Comparison of ENCODE assay signal across 27 cellular contexts in genomic region chr15:51952805-51953204, GRCh38. TPM values are rescaled to one million over a fixed set of nuclear protein-coding genes. Genes with fewer than 3 reads are reported as not detected.
DNase-seq lines count a peak whose midpoint lies in the region; ATAC-seq, FAIRE-seq and TF ChIP-seq lines count a peak whose summit lies in the region.
"Had no signal": no experiment of that assay in that cellular context is flagged by ENCODE, and none has a peak within 500 bp of the region (broad histone marks: within the 10 kb centered on the region; RNA-seq: fewer than 3 reads in every experiment).

No MANE protein-coding gene starts in this region.

- TF ChIP-seq RAD21 in liver (IDR thresholded peaks at IDR 0.05): no peak
- TF ChIP-seq RAD21 in HepG2 (CRISPR knock-in tag; IDR thresholded peaks at IDR 0.05): no peak

- no peak for DNase-seq in HepG2 (ENCODE audit: low spot score)
- peak; percentile 2 for DNase-seq in RCC 7860 (ENCODE audit: low spot score)
- DNase-seq in left lobe of liver (ENCODE audit: low spot score): no peak
- DNase-seq in psoas muscle: no peak
- DNase-seq in AG08395 (ENCODE audit: low spot score): no peak
- no peak for DNase-seq in NOMO-1 (lab: John Stamatoyannopoulos, UW; ENCODE audit: unreplicated experiment in 2 of 2)
- DNase-seq: 8988T; BE2C; C1 segment of cervical spinal cord; CD4-positive, alpha-beta memory T cell; CD4-positive, CD25-positive, alpha-beta regulatory T cell; CD8-positive, alpha-beta memory T cell; COR-L47; DMS 273 treated with DMSO at 0.1 percent for 48 hours; DMS153; DMS53; DMS79; DND-41; EL; GDM1 had no signal

- no peaks in the 10 kb centered on the region for H3K9me3 ChIP-seq in liver (ENCODE audit: control insufficient read depth in 4 of 4, low read length in 3 of 4)
- H3K9me3 ChIP-seq in HepG2 (ENCODE audit: low read length): no peaks in the 10 kb centered on the region
- no peaks in the 10 kb centered on the region for H3K9me3 ChIP-seq in psoas muscle
- H3K9me3 ChIP-seq: BE2C, BLaER1 had no signal

- peaks cover 11 to 74% (median 59%) of the 10 kb centered on the region in 4 donors for H3K36me3 ChIP-seq in liver (ENCODE audit: control insufficient read depth in 4 of 4, insufficient read depth in 3 of 4, low read depth in 1 of 4, low read length in 3 of 4)
- peaks cover 42 to 93% of the 10 kb centered on the region in 2 experiments for H3K36me3 ChIP-seq in HepG2 (replicated peaks in 1 of 2; ENCODE audit: control insufficient read depth in 1 of 2, insufficient read depth in 2 of 2, low read length in 2 of 2)
- peaks cover 16 to 94% of the 10 kb centered on the region in 2 donors for H3K36me3 ChIP-seq in psoas muscle (ENCODE audit: insufficient read depth in 1 of 2, low read depth in 1 of 2)

- CTCF ChIA-PET in HepG2 (lab: Yijun Ruan, JAX; ENCODE audit: low intra/inter-chr PET ratio, low total read pairs): no interaction called here

- FAIRE-seq in HepG2 (lab: Jason Lieb, UNC) (no peak), RCC 7860 (lab: Jason Lieb, UNC) (no peak)
- FAIRE-seq: A204.1, GM12878, GM12892, GM18507, GM19239 had no signal

- TF ChIP-seq CTCF in liver (IDR thresholded peaks at IDR 0.05; ENCODE audit: low read depth, low read length, missing input control) (no peak), HepG2 (CRISPR knock-in tag; IDR thresholded peaks at IDR 0.05) (no peak), psoas muscle (IDR thresholded peaks at IDR 0.05) (no peak)

- H3K4me2 ChIP-seq in HepG2 (ENCODE audit: low read depth, low read length): no peak overlapping the region
- H3K4me2 ChIP-seq: BLaER1 had no signal

- TF ChIP-seq EP300 in HepG2 (IDR thresholded peaks at IDR 0.05; ENCODE audit: low read depth in 2 of 2, low read length in 2 of 2) (no peak), HepG2 (CRISPR knock-in tag; IDR thresholded peaks at IDR 0.05; ENCODE audit: borderline replicate concordance) (no peak)

- H3K27me3 ChIP-seq in liver (ENCODE audit: control insufficient read depth in 4 of 4, insufficient read depth in 4 of 4, low read length in 3 of 4) (no peaks in the 10 kb centered on the region), HepG2 (ENCODE audit: control insufficient read depth in 1 of 2, insufficient read depth in 2 of 2, low read length in 2 of 2) (no peaks in the 10 kb centered on the region), psoas muscle (ENCODE audit: insufficient read depth in 3 of 3, low read length in 2 of 3) (no peaks in the 10 kb centered on the region)
- H3K27me3 ChIP-seq: BE2C, BLaER1 had no signal

- H2AFZ ChIP-seq in HepG2 (ENCODE audit: low read length): no peak overlapping the region

- TF ChIP-seq POLR2A in HepG2 (IDR thresholded peaks at IDR 0.05; ENCODE audit: insufficient read depth in 1 of 2, low read depth in 2 of 2, low read length in 2 of 2): no peak

- no peak overlapping the region for H3K9ac ChIP-seq in liver (ENCODE audit: low read depth in 1 of 2, low read length in 2 of 2)
- H3K9ac ChIP-seq in HepG2 (ENCODE audit: insufficient read depth, low read depth, low read length): no peak overlapping the region
- H3K9ac ChIP-seq: BLaER1 had no signal

- peaks cover 0 to 5% (median 0%) of the 10 kb centered on the region in 4 donors for H3K4me1 ChIP-seq in liver (ENCODE audit: control insufficient read depth in 4 of 4, insufficient read depth in 4 of 4, low read length in 3 of 4)
- peaks cover 11% of the 10 kb centered on the region for H3K4me1 ChIP-seq in HepG2 (ENCODE audit: insufficient read depth, low read length)
- H3K4me1 ChIP-seq in psoas muscle: no peaks in the 10 kb centered on the region
- H3K4me1 ChIP-seq: BE2C, BLaER1 had no signal

- in situ Hi-C loops in HepG2 (cut with HindIII; ENCODE audit: extremely low pct_ligation_motif_present, low pct_unique_long_range_greater_than_20kb): no loop called here

- H3K4me3 ChIP-seq in liver (ENCODE audit: low read depth in 1 of 3, low read length in 3 of 3) (no peak overlapping the region), HepG2 (replicated peaks in 1 of 3; ENCODE audit: insufficient read depth in 1 of 3, low read depth in 2 of 3, low read length in 3 of 3) (no peak overlapping the region), psoas muscle (no peak overlapping the region)
- H3K4me3 ChIP-seq: BLaER1, GM12878 had no signal

- no TSS peak for BruUV-seq in HepG2 (replicated peaks; lab: Mats Ljungman, UMichigan)

- H4K20me1 ChIP-seq in HepG2 (ENCODE audit: insufficient read depth, low read length): peaks cover 4% of the 10 kb centered on the region; the same call in 1 of the 2 replicates
- H4K20me1 ChIP-seq: BLaER1 had no signal

- 82% methylated on average over 3 of the region's 3 CpGs for WGBS in liver
- WGBS in HepG2 (ENCODE audit: low lambda C conversion rate): 75% methylated on average over 3 of the region's 3 CpGs
- WGBS in psoas muscle, 3 donors: 94 to 98% (median 95%) methylated on average over 3 of the region's 3 CpGs

- H3K27ac ChIP-seq in liver (ENCODE audit: low read depth in 1 of 2, low read length in 2 of 2) (no peak overlapping the region), HepG2 (ENCODE audit: extremely low read length, insufficient read depth, low read length) (no peak overlapping the region), psoas muscle (no peak overlapping the region)
- H3K27ac ChIP-seq: BLaER1 had no signal

- intact Hi-C loops in HepG2 (cut with micrococcal nuclease; ENCODE audit: unreplicated experiment): no loop called here
- intact Hi-C loops in psoas muscle (cut with DNase I): no loop called here

- no peaks in the 10 kb centered on the region for H3K79me2 ChIP-seq in HepG2 (ENCODE audit: insufficient read depth, low read length)

- no peak for ATAC-seq in HepG2
- peak; percentile 58 for ATAC-seq in left lobe of liver
- no peak for ATAC-seq in psoas muscle
- ATAC-seq: GM12878 had no signal

- POLR2A ChIA-PET in HepG2 (lab: Yijun Ruan, JAX): no interaction called here

TF ChIP-seq in liver, 16 proteins besides CTCF, POLR2A, EP300 and RAD21 (continues in another document):
- TF ChIP-seq ATF3 (IDR thresholded peaks at IDR 0.05): no peak

TF ChIP-seq in HepG2, 621 proteins besides CTCF, POLR2A, EP300 and RAD21:
- no peak for TF ChIP-seq TMF1 (CRISPR knock-in tag; IDR thresholded peaks at IDR 0.05; ENCODE audit: low read depth)
- no peak for TF ChIP-seq MED13 (CRISPR knock-in tag; IDR thresholded peaks at IDR 0.05)
- no peak for TF ChIP-seq POLR2AphosphoS2 (IDR thresholded peaks at IDR 0.05; ENCODE audit: low read depth, low read length)
- no peak for TF ChIP-seq ZFY (CRISPR knock-in tag; IDR thresholded peaks at IDR 0.05)
- no peak for TF ChIP-seq ZFP41 (CRISPR knock-in tag; IDR thresholded peaks at IDR 0.05; ENCODE audit: borderline replicate concordance)
- TF ChIP-seq ZNF546 (CRISPR knock-in tag; conservative IDR thresholded peaks at IDR 0.05): no peak
- no peak for TF ChIP-seq NAIF1 (CRISPR knock-in tag; IDR thresholded peaks at IDR 0.05; ENCODE audit: borderline replicate concordance)
- no peak for TF ChIP-seq ASH2L (IDR thresholded peaks at IDR 0.05; ENCODE audit: insufficient read length, low read depth, low read length)
- no peak for TF ChIP-seq RAD51 (IDR thresholded peaks at IDR 0.05; ENCODE audit: borderline replicate concordance)
TF ChIP-seq in HepG2: peak in this region for 0.

RNA-seq across cellular contexts. Expression of gene LEO1, which starts 18.8 kb away (rescaled TPM):
- 10 to 100 TPM; 13.3 to 23.3 TPM for total RNA-seq in liver
- 10 to 100 TPM; 11.3 to 14.5 TPM for polyA plus RNA-seq in liver
- 60.3 and 103 TPM in 2 replicates for total RNA-seq in HepG2 (2016; rRNA removed; fragmentation: Illumina TruSeq; extraction: Trizol)
- 5.4 and 6.7 TPM in 2 replicates for total RNA-seq in HepG2 (2016; cell fraction: cytosol; rRNA removed; fragmentation: Illumina TruSeq; extraction: Trizol; ENCODE audit: low read depth)
- 59.6 and 98.8 TPM in 2 replicates for total RNA-seq in HepG2 (2016; cell fraction: insoluble cytoplasmic fraction; rRNA removed; fragmentation: Illumina TruSeq; extraction: Trizol)
- 11.8 and 15.6 TPM in 2 replicates for total RNA-seq in HepG2 (2016; cell fraction: membrane; rRNA removed; fragmentation: Illumina TruSeq; extraction: Trizol)
- 31.2 and 37.2 TPM in 2 replicates for total RNA-seq in HepG2 (2016; cell fraction: nucleus; rRNA removed; fragmentation: Illumina TruSeq; extraction: Trizol)
- polyA plus RNA-seq in HepG2 (2011; rRNA removed): 14.8 and 17.0 TPM in 2 replicates
- 5.5 and 8.8 TPM in 2 replicates for polyA plus RNA-seq in HepG2 (2011; cell fraction: cytosol; rRNA removed)
- polyA plus RNA-seq in HepG2 (2011; cell fraction: nucleus; rRNA removed): 6.2 and 9.5 TPM in 2 replicates
- polyA plus RNA-seq in HepG2 (2012): 53.1 and 82.9 TPM in 2 replicates
- polyA plus RNA-seq in HepG2 (2016; cell fraction: cytosol; fragmentation: Illumina TruSeq; extraction: Trizol; ENCODE audit: low read depth): 1.7 and 2.5 TPM in 2 replicates
- polyA plus RNA-seq in HepG2 (2016; cell fraction: insoluble cytoplasmic fraction; fragmentation: Illumina TruSeq; extraction: Trizol; ENCODE audit: low read depth): 95.3 and 96.1 TPM in 2 replicates
- 3.5 and 5.3 TPM in 2 replicates for polyA plus RNA-seq in HepG2 (2016; cell fraction: membrane; fragmentation: Illumina TruSeq; extraction: Trizol; ENCODE audit: low read depth)
- polyA plus RNA-seq in HepG2 (2016; cell fraction: nucleus; fragmentation: Illumina TruSeq; extraction: Trizol; ENCODE audit: insufficient read depth, low read depth): 34.7 and 39.3 TPM in 2 replicates
- polyA minus RNA-seq in HepG2 (2011; rRNA and poly(A)+ RNA removed; ENCODE audit: low replicate concordance): 4.3 TPM in 2 replicates
- polyA minus RNA-seq in HepG2 (2011; cell fraction: cytosol; rRNA and poly(A)+ RNA removed): 14.5 and 17.0 TPM in 2 replicates
- polyA minus RNA-seq in HepG2 (2011; cell fraction: nucleus; rRNA and poly(A)+ RNA removed): 22.8 and 38.7 TPM in 2 replicates
- total RNA-seq in left lobe of liver: 10.1 TPM
- total RNA-seq in psoas muscle: 10 to 100 TPM in 1 of 4 donors, 1 to 10 TPM in 3; 6.2 to 10.2 (median 7.1) TPM
- polyA plus RNA-seq in psoas muscle: 10 to 100 TPM in 2 of 3 donors, 1 to 10 TPM in 1; 7.1 to 18.6 (median 16.3) TPM
